ENCODE assay signal across 8 cellular contexts in genomic region chr2:74414913-74415761, GRCh38. TPM values are rescaled to one million over a fixed set of nuclear protein-coding genes. Genes with fewer than 3 reads are reported as not detected.
DNase-seq lines count a peak whose midpoint lies in the region; ATAC-seq and TF ChIP-seq lines count a peak whose summit lies in the region.

No MANE protein-coding gene starts in this region.

- in situ Hi-C loops in IMR-90 (cut with MboI; ENCODE audit: low sequenced_read_pairs) = no loop called here

- H4K20me1 ChIP-seq in IMR-90 (ENCODE audit: insufficient read depth, low read length) (no peaks in the 10 kb centered on the region), PC-3 (ENCODE audit: low read length) (no peaks in the 10 kb centered on the region)

- H2AK5ac ChIP-seq in IMR-90 (ENCODE audit: low read depth, low read length) (no peak overlapping the region), mesenchymal stem cell (ENCODE audit: low read length, severe bottlenecking) (no peak overlapping the region)

- H3K18ac ChIP-seq in IMR-90 (ENCODE audit: low read depth, low read length) = no peak overlapping the region
- H3K18ac ChIP-seq in mesenchymal stem cell (ENCODE audit: low read depth in 1 of 2, low read length in 2 of 2) = no peak overlapping the region

- no peaks in the 10 kb centered on the region for H3K4me1 ChIP-seq in IMR-90 (ENCODE audit: control insufficient read depth, insufficient read depth, low read length)
- H3K4me1 ChIP-seq in mesenchymal stem cell (ENCODE audit: control insufficient read depth, insufficient read depth, low read depth, low read length) = peaks cover 2% of the 10 kb centered on the region
- H3K4me1 ChIP-seq in PC-3 (ENCODE audit: insufficient read depth, low read length) = no peaks in the 10 kb centered on the region

- CTCF ChIA-PET in IMR-90 (lab: Yijun Ruan, JAX) (no interaction called here), PC-3 (lab: Charles Lee) (no interaction called here)

- H3K9me2 ChIP-seq in PC-3 (replicated peaks; ENCODE audit: low read length) = no peaks in the 10 kb centered on the region

- H3K27ac ChIP-seq in IMR-90 (ENCODE audit: insufficient read depth, low read length) (no peak overlapping the region), dorsolateral prefrontal cortex (peak overlapping the region in 22 of 59 donors; percentile 2 to 74 (median 30)), mesenchymal stem cell (ENCODE audit: low read length, poor library complexity, severe bottlenecking) (no peak overlapping the region), PC-3 (ENCODE audit: low read length) (no peak overlapping the region)

- no peaks in the 10 kb centered on the region for H3K9me3 ChIP-seq in IMR-90 (ENCODE audit: control insufficient read depth, insufficient read depth, low read length)
- H3K9me3 ChIP-seq in mesenchymal stem cell (ENCODE audit: control insufficient read depth, low read length) = no peaks in the 10 kb centered on the region
- H3K9me3 ChIP-seq in PC-3 (ENCODE audit: low read length) = no peaks in the 10 kb centered on the region

- H3K4me3 ChIP-seq in IMR-90 (ENCODE audit: insufficient read depth, low read depth, low read length) (no peak overlapping the region), dorsolateral prefrontal cortex (peak overlapping the region; percentile 37 to 77 (median 61)), mesenchymal stem cell (ENCODE audit: insufficient read depth in 1 of 2, low read depth in 1 of 2, low read length in 2 of 2) (peak overlapping the region in 1 of 2 experiments; percentile 83), PC-3 (ENCODE audit: low read length) (no peak overlapping the region)

- dilution Hi-C loops in IMR-90 (cut with HindIII; ENCODE audit: low sequenced_read_pairs, unreplicated experiment) = no loop called here

- H2BK20ac ChIP-seq in IMR-90 (ENCODE audit: low read depth, low read length) = no peak overlapping the region

- peak overlapping the region; percentile 72 for H2AK9ac ChIP-seq in IMR-90 (replicated peaks; ENCODE audit: low read depth, low read length, poor library complexity)

- H3K27me3 ChIP-seq in IMR-90 (ENCODE audit: control insufficient read depth, insufficient read depth, low read length) (peaks cover 34% of the 10 kb centered on the region), dorsolateral prefrontal cortex (no peaks in the 10 kb centered on the region), mesenchymal stem cell (ENCODE audit: control insufficient read depth in 1 of 2, insufficient read depth in 1 of 2, low read length in 2 of 2) (no peaks in the 10 kb centered on the region), PC-3 (ENCODE audit: low read length) (no peaks in the 10 kb centered on the region)

- H2BK5ac ChIP-seq in IMR-90 (ENCODE audit: low read depth, low read length, poor library complexity, severe bottlenecking) (no peak overlapping the region), mesenchymal stem cell (ENCODE audit: low read depth, low read length, poor library complexity, severe bottlenecking) (no peak overlapping the region)

- H2BK120ac ChIP-seq in IMR-90 (ENCODE audit: low read depth, low read length) (no peak overlapping the region), mesenchymal stem cell (ENCODE audit: low read depth, low read length) (no peak overlapping the region)

- no peak overlapping the region for H2BK12ac ChIP-seq in mesenchymal stem cell (ENCODE audit: low read length in 2 of 2)

- no peak for TF ChIP-seq POLR2A in IMR-90 (IDR thresholded peaks at IDR 0.05; ENCODE audit: low read depth, low read length)

- BruUV-seq in IMR-90 (replicated peaks; lab: Mats Ljungman, UMichigan) = no TSS peak
- BruUV-seq in PC-3 (replicated peaks; lab: Mats Ljungman, UMichigan) = no TSS peak

- H4K91ac ChIP-seq in IMR-90 (ENCODE audit: insufficient read depth, low read depth, low read length) (no peak overlapping the region), mesenchymal stem cell (ENCODE audit: low read length) (no peak overlapping the region)

- intact Hi-C loops in IMR-90 (cut with micrococcal nuclease) (no loop called here), dorsolateral prefrontal cortex (cut with DNase I) (loop anchor here in 1 of 2 donors (5.0 kb wide), 1 partner anchor 47 kb away; no protein-coding TSS in a partner anchor), PC-3 (cut with micrococcal nuclease) (no loop called here)

- no peak overlapping the region for H4K5ac ChIP-seq in IMR-90 (ENCODE audit: low read depth, low read length)

- no peaks in the 10 kb centered on the region for H3F3A ChIP-seq in PC-3 (ENCODE audit: low read length, unreplicated experiment)

- H3K9me1 ChIP-seq in IMR-90 (ENCODE audit: insufficient read depth, low read length) = no peaks in the 10 kb centered on the region

- H3K56ac ChIP-seq in IMR-90 (ENCODE audit: extremely low read depth, insufficient read depth, low read length) = no peak overlapping the region

- H3K23ac ChIP-seq in IMR-90 (ENCODE audit: low read depth, low read length) (no peak overlapping the region), mesenchymal stem cell (ENCODE audit: low read length in 2 of 2) (no peak overlapping the region)

- H3K4ac ChIP-seq in IMR-90 (ENCODE audit: low read depth, low read length) (no peak overlapping the region), mesenchymal stem cell (ENCODE audit: low read depth in 1 of 2, low read length in 2 of 2) (no peak overlapping the region)

- H2BK15ac ChIP-seq in IMR-90 (ENCODE audit: low read depth, low read length) (no peak overlapping the region), mesenchymal stem cell (ENCODE audit: low read depth, poor library complexity, severe bottlenecking) (no peak overlapping the region)

- H3K79me2 ChIP-seq in PC-3 (ENCODE audit: low read length) = no peaks in the 10 kb centered on the region

- ATAC-seq in IMR-90 (ENCODE audit: low read depth) (peak; percentile 44), PC-3 (no peak), HG03439 (IDR thresholded peaks at IDR 0.05; ENCODE audit: unreplicated experiment) (no peak)

- no peak overlapping the region; the same call in 1 of the 2 replicates for H3K4me2 ChIP-seq in IMR-90 (ENCODE audit: low read depth, low read length)
- no peak overlapping the region for H3K4me2 ChIP-seq in mesenchymal stem cell (ENCODE audit: low read length, poor library complexity, severe bottlenecking)
- H3K4me2 ChIP-seq in PC-3 (ENCODE audit: low read length) = no peak overlapping the region

- no peaks in the 10 kb centered on the region for H3K36me3 ChIP-seq in IMR-90 (ENCODE audit: control insufficient read depth, insufficient read depth, low read length)
- peaks cover 0 to 4% of the 10 kb centered on the region in 2 experiments for H3K36me3 ChIP-seq in mesenchymal stem cell (ENCODE audit: control insufficient read depth in 1 of 2, insufficient read depth in 2 of 2, low read depth in 1 of 2, low read length in 2 of 2)
- H3K36me3 ChIP-seq in PC-3 (ENCODE audit: low read depth, low read length) = no peaks in the 10 kb centered on the region

- POLR2A ChIA-PET in IMR-90 (lab: Charles Lee; ENCODE audit: unreplicated experiment) (no interaction called here), PC-3 (lab: Charles Lee; ENCODE audit: unreplicated experiment) (no interaction called here)

- TF ChIP-seq CTCF in GM10266 (IDR thresholded peaks at IDR 0.05; ENCODE audit: control insufficient read depth, insufficient read depth, low read depth, missing control alignments) (peak; percentile 44), IMR-90 (conservative IDR thresholded peaks at IDR 0.05; ENCODE audit: low read depth, low read length) (no peak), dorsolateral prefrontal cortex (IDR thresholded peaks at IDR 0.05 in 54 of 56, conservative IDR thresholded peaks at IDR 0.05 in 2 of 56; ENCODE audit: low read depth in 1 of 56, partially characterized antibody in 56 of 56) (peak in 55 of 56 donors; percentile 13 to 74 (median 54)), PC-3 (conservative IDR thresholded peaks at IDR 0.05; ENCODE audit: low read depth, low read length) (no peak)

- no peaks in the 10 kb centered on the region for H3K79me1 ChIP-seq in IMR-90 (ENCODE audit: low read depth in 1 of 2, low read length in 2 of 2)
- no peaks in the 10 kb centered on the region for H3K79me1 ChIP-seq in mesenchymal stem cell (replicated peaks; ENCODE audit: low read length, poor library complexity, severe bottlenecking)

- WGBS in IMR-90 (ENCODE audit: extremely low coverage in 2 of 2, insufficient read length in 1 of 2), 2 experiments = 10% methylated on average over 34 of the region's 62 CpGs; no CpG with 5 or more reads in 1 of the 2 experiments
- 92% methylated on average over 62 of the region's 62 CpGs for WGBS in mesenchymal stem cell

- peak; percentile 67 for DNase-seq in GM10266 (ENCODE audit: extremely low spot score)
- no peak for DNase-seq in IMR-90
- peak in 4 of 10 donors; percentile 35 to 68 (median 60) for DNase-seq in dorsolateral prefrontal cortex
- no peak for DNase-seq in mesenchymal stem cell
- DNase-seq in NCI-H2227 (lab: John Stamatoyannopoulos, UW; ENCODE audit: unreplicated experiment) = no peak
- no peak for DNase-seq in PC-3
- DNase-seq in NCI-H187 treated with DMSO at 0.1 percent for 48 hours (lab: John Stamatoyannopoulos, UW) = no peak

- H4K8ac ChIP-seq in IMR-90 (ENCODE audit: low read depth in 2 of 2, low read length in 2 of 2) (peak overlapping the region; percentile 10 to 25; a peak in 2 of 4 replicates), mesenchymal stem cell (ENCODE audit: low read length) (no peak overlapping the region)

- H2AFZ ChIP-seq in IMR-90 (replicated peaks; ENCODE audit: low read length, poor library complexity) (peak overlapping the region; percentile 86), mesenchymal stem cell (ENCODE audit: low read depth, low read length) (no peak overlapping the region), PC-3 (ENCODE audit: low read length) (no peak overlapping the region)

- no peak overlapping the region for H3K14ac ChIP-seq in IMR-90 (replicated peaks; ENCODE audit: low read depth, low read length)
- H3K14ac ChIP-seq in mesenchymal stem cell (ENCODE audit: low read length in 2 of 2) = no peak overlapping the region

- no peak for TF ChIP-seq RAD21 in IMR-90 (IDR thresholded peaks at IDR 0.05; ENCODE audit: low read length)

- no peak overlapping the region for H3K9ac ChIP-seq in IMR-90 (ENCODE audit: low read depth, low read length)
- H3K9ac ChIP-seq in mesenchymal stem cell (ENCODE audit: low read length) = peak overlapping the region; percentile 90
- H3K9ac ChIP-seq in PC-3 (ENCODE audit: low read length) = no peak overlapping the region

RNA-seq across cellular contexts. Expression of gene C2orf81, which starts 6.3 kb away (rescaled TPM):
- under 0.01 and 0.18 TPM in 2 replicates for total RNA-seq in IMR-90 (2012; rRNA removed)
- polyA plus RNA-seq in IMR-90 (2012; rRNA removed) = 0.26 and 0.74 TPM in 2 replicates
- polyA plus RNA-seq in IMR-90 (2012; cell fraction: cytosol; rRNA removed) = 0.55 and 0.91 TPM in 2 replicates
- 0.39 and 0.88 TPM in 2 replicates for polyA plus RNA-seq in IMR-90 (2012; cell fraction: nucleus; rRNA removed; ENCODE audit: low replicate concordance)
- 1 to 10 TPM; 2.6 to 9.8 (median 5.6) TPM for total RNA-seq in dorsolateral prefrontal cortex
- polyA plus RNA-seq in mesenchymal stem cell (2013, experiment 1 of 2) = 0.46 TPM
- 0.29 TPM for polyA plus RNA-seq in mesenchymal stem cell (2013, experiment 2 of 2)
- total RNA-seq in PC-3 (2014; rRNA removed) = 1.6 and 2.4 TPM in 2 replicates

RNA-seq across cellular contexts. Expression of gene WDR54, which starts 6.4 kb away (rescaled TPM):
- total RNA-seq in IMR-90 (2012; rRNA removed) (43.6 and 57.2 TPM in 2 replicates), dorsolateral prefrontal cortex (10 to 100 TPM in 119 of 120 experiments, 1 to 10 TPM in 1; 9.3 to 42.7 (median 26.3) TPM), PC-3 (2014; rRNA removed) (38.8 and 41.0 TPM in 2 replicates)
- polyA plus RNA-seq in IMR-90 (2012; rRNA removed) = 47.2 and 47.9 TPM in 2 replicates
- 39.3 and 56.6 TPM in 2 replicates for polyA plus RNA-seq in IMR-90 (2012; cell fraction: cytosol; rRNA removed)
- 28.5 and 62.3 TPM in 2 replicates for polyA plus RNA-seq in IMR-90 (2012; cell fraction: nucleus; rRNA removed; ENCODE audit: low replicate concordance)
- polyA plus RNA-seq in mesenchymal stem cell (2013, experiment 1 of 2) = 7.0 TPM
- polyA plus RNA-seq in mesenchymal stem cell (2013, experiment 2 of 2) = 7.3 TPM

RNA-seq across cellular contexts. Expression of gene RTKN, which starts 26.6 kb away (rescaled TPM):
- total RNA-seq in IMR-90 (2012; rRNA removed) (9.4 and 11.1 TPM in 2 replicates), dorsolateral prefrontal cortex (100 to 1,000 TPM in 39 of 120 experiments, 10 to 100 TPM in 81; 17.0 to 289 (median 84.0) TPM), PC-3 (2014; rRNA removed) (90.5 and 138 TPM in 2 replicates)
- polyA plus RNA-seq in IMR-90 (2012; rRNA removed) = 19.7 and 22.3 TPM in 2 replicates
- polyA plus RNA-seq in IMR-90 (2012; cell fraction: cytosol; rRNA removed) = 12.9 and 13.5 TPM in 2 replicates
- polyA plus RNA-seq in IMR-90 (2012; cell fraction: nucleus; rRNA removed; ENCODE audit: low replicate concordance) = 92.0 and 105 TPM in 2 replicates
- 8.7 TPM for polyA plus RNA-seq in mesenchymal stem cell (2013, experiment 1 of 2)
- polyA plus RNA-seq in mesenchymal stem cell (2013, experiment 2 of 2) = 8.2 TPM

RNA-seq across cellular contexts. Expression of gene DCTN1, which starts 35.0 kb away (rescaled TPM):
- total RNA-seq in IMR-90 (2012; rRNA removed) = 204 and 229 TPM in 2 replicates
- polyA plus RNA-seq in IMR-90 (2012; rRNA removed) = 136 and 149 TPM in 2 replicates
- 84.0 and 132 TPM in 2 replicates for polyA plus RNA-seq in IMR-90 (2012; cell fraction: cytosol; rRNA removed)
- polyA plus RNA-seq in IMR-90 (2012; cell fraction: nucleus; rRNA removed; ENCODE audit: low replicate concordance) = 133 and 209 TPM in 2 replicates
- total RNA-seq in dorsolateral prefrontal cortex = 100 to 1,000 TPM; 269 to 525 (median 395) TPM
- polyA plus RNA-seq in mesenchymal stem cell (2013, experiment 1 of 2) = 188 TPM
- 195 TPM for polyA plus RNA-seq in mesenchymal stem cell (2013, experiment 2 of 2)
- 67.8 and 91.0 TPM in 2 replicates for total RNA-seq in PC-3 (2014; rRNA removed)

RNA-seq across cellular contexts. Expression of gene INO80B, which starts 39.8 kb away (rescaled TPM):
- total RNA-seq in IMR-90 (2012; rRNA removed) (4.5 and 5.3 TPM in 2 replicates), dorsolateral prefrontal cortex (10 to 100 TPM; 28.3 to 66.9 (median 46.9) TPM), PC-3 (2014; rRNA removed) (26.2 and 34.6 TPM in 2 replicates)
- 9.2 and 10.5 TPM in 2 replicates for polyA plus RNA-seq in IMR-90 (2012; rRNA removed)
- polyA plus RNA-seq in IMR-90 (2012; cell fraction: cytosol; rRNA removed) = 11.0 and 11.1 TPM in 2 replicates
- polyA plus RNA-seq in IMR-90 (2012; cell fraction: nucleus; rRNA removed; ENCODE audit: low replicate concordance) = 54.7 and 124 TPM in 2 replicates
- polyA plus RNA-seq in mesenchymal stem cell (2013, experiment 1 of 2) = 18.1 TPM
- polyA plus RNA-seq in mesenchymal stem cell (2013, experiment 2 of 2) = 17.7 TPM

Comparison
In these comparisons a context has a peak if more than half of its experiments do, and no peak if none do; other contexts are left out.
1. CTCF ChIP-seq: peak in GM10266 (single experiment) and dorsolateral prefrontal cortex (55 of 56); none in IMR-90 (single experiment) and PC-3 (single experiment).
2. H3K4me3 ChIP-seq: peak in dorsolateral prefrontal cortex (59 of 59); none in IMR-90 (single experiment) and PC-3 (single experiment).